ENCODE assay signal across 8 cellular contexts in genomic region chr2:48176876-48177275, GRCh38.
"Had no signal": no experiment of that assay in that cellular context is flagged by ENCODE, and none has a peak within 500 bp of the region (broad histone marks: within the 10 kb centered on the region; RNA-seq: fewer than 3 reads in every experiment).

No MANE protein-coding gene starts in this region.

- ATAC-seq: GM12878 had no signal

- FAIRE-seq: G401.6, GM12878, GM12891, GM12892, GM18507, GM19239 had no signal

- H3K4me3 ChIP-seq: GM12878 had no signal

- DNase-seq: GDM1, GF-D8 had no signal
